9 cellular contexts compared by ENCODE assay signal in the genomic region with DNA sequence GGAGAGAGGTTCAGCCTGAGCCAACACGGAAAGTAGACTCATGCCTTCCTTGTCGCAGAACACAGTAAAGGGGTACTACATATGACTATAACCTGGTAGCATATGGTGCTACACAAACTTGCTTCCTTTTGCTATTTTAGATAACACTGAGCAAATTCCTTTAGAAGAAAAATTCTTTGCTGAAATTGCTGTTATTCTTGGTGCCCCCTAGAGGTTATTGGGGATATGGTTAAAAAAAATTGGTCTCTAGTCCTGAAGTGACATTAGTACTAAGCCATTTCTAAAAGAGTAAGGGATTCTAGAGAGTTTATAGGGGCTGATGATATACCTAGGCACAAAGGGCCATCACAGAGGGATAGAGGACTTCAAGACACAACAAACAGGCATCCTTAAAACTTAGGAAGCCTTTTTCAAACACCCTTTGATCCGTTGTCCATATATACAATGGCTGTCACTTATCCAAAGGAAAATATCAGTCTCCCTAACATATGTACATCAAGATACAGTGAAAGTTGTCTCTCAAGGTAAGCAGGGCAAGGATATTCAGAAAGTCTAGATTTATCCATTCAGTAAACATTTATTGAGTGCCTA. TPM values are rescaled to one million over a fixed set of nuclear protein-coding genes. Genes with fewer than 3 reads are reported as not detected.
DNase-seq lines count a peak whose midpoint lies in the region; ATAC-seq, FAIRE-seq and TF ChIP-seq lines count a peak whose summit lies in the region.
"Had no signal": no experiment of that assay in that cellular context is flagged by ENCODE, and none has a peak within 500 bp of the region (broad histone marks: within the 10 kb centered on the region; RNA-seq: fewer than 3 reads in every experiment).

No MANE protein-coding gene starts in this region.

- CTCF ChIA-PET in H1 (lab: Charles Lee; ENCODE audit: partially characterized antibody) = interaction anchor here (0.8 to 4.9 kb wide), 19 partner anchors 8 to 174 kb away, joined by 3 to 37 read pairs (median 5); a partner anchor contains a TSS
- CTCF ChIA-PET in CD4-positive, alpha-beta memory T cell (lab: Charles Lee; ENCODE audit: partially characterized antibody) = no interaction called here

- H3K18ac ChIP-seq in H1 (ENCODE audit: extremely low read depth, low read length) = no peak overlapping the region

- DNase-seq in SIG-M5 treated with dmso at 0.1 percent for 504 hours (lab: John Stamatoyannopoulos, UW; ENCODE audit: unreplicated experiment) (peak; percentile 32), SIG-M5 (lab: John Stamatoyannopoulos, UW) (no peak), H1 (ENCODE audit: low read depth in 1 of 2, low spot score in 2 of 2) (no peak), tibial artery (no peak), pons (ENCODE audit: low spot score) (no peak)
- no peak for DNase-seq in activated T-cell treated with anti-CD3 and anti-CD28 coated beads, Interleukin-2, amount 50 U/mL, for 4 hours
- no peak for DNase-seq in CD4-positive, alpha-beta memory T cell

- no peak overlapping the region for H4K8ac ChIP-seq in H1 (ENCODE audit: extremely low read depth, insufficient read depth, low read length)

- H3K23me2 ChIP-seq in H1 (ENCODE audit: low read depth, low read length) = no peaks in the 10 kb centered on the region; the same call in 1 of the 2 replicates

- no peak for TF ChIP-seq POLR2A in H1 (IDR thresholded peaks at IDR 0.05; ENCODE audit: control extremely low read depth in 1 of 2, low read depth in 2 of 2, low read length in 2 of 2)

- H3K56ac ChIP-seq in H1 (replicated peaks; ENCODE audit: insufficient read length, low read depth, low read length) = no peak overlapping the region

- peak in 1 of 2 experiments; percentile 14; a peak in 1 of 4 replicates for TF ChIP-seq RAD21 in H1 (IDR thresholded peaks at IDR 0.05 in 1 of 2, conservative IDR thresholded peaks at IDR 0.05 in 1 of 2; ENCODE audit: low read depth in 2 of 2, low read length in 2 of 2)

- H3K23ac ChIP-seq in H1 (ENCODE audit: insufficient read length) = no peak overlapping the region

- no peak for TF ChIP-seq EP300 in H1 (IDR thresholded peaks at IDR 0.05; ENCODE audit: borderline replicate concordance in 1 of 2, low read depth in 2 of 2, low read length in 2 of 2)

- no peak overlapping the region for H3K27ac ChIP-seq in KMS-11
- no peak overlapping the region for H3K27ac ChIP-seq in H1 (ENCODE audit: low read depth, low read length)
- no peak overlapping the region for H3K27ac ChIP-seq in tibial artery
- no peak overlapping the region for H3K27ac ChIP-seq in CD4-positive, alpha-beta memory T cell (ENCODE audit: low read depth, low read length)

- H3K79me2 ChIP-seq in KMS-11 (ENCODE audit: insufficient read depth, low read depth) (no peaks in the 10 kb centered on the region), H1 (ENCODE audit: control insufficient read depth in 1 of 2, insufficient read depth in 2 of 2, low read length in 2 of 2) (no peaks in the 10 kb centered on the region)

- H3K14ac ChIP-seq in H1 (ENCODE audit: insufficient read length) = no peak overlapping the region

- no peak overlapping the region for H3K27ac Mint-ChIP-seq in CD4-positive, alpha-beta memory T cell

- H2BK15ac ChIP-seq in H1 (ENCODE audit: low read length) = 0 out of 2 replicates have a peak overlapping the region, but pooled peaks have one; percentile 31

- no peaks in the 10 kb centered on the region for H3K36me3 Mint-ChIP-seq in activated T-cell treated with anti-CD3 and anti-CD28 coated beads, Interleukin-2, amount 50 U/mL, for 4 hours (ENCODE audit: insufficient read depth)
- no peaks in the 10 kb centered on the region for H3K36me3 Mint-ChIP-seq in CD4-positive, alpha-beta memory T cell

- no peak overlapping the region for H3K4me3 ChIP-seq in KMS-11 (IDR thresholded peaks at IDR 0.05; ENCODE audit: insufficient read depth, low read depth, low read length)
- no peak overlapping the region for H3K4me3 ChIP-seq in H1 (ENCODE audit: extremely low read depth in 1 of 4, insufficient read depth in 2 of 4, low read depth in 3 of 4, low read length in 4 of 4)
- H3K4me3 ChIP-seq in tibial artery = no peak overlapping the region
- no peak overlapping the region for H3K4me3 ChIP-seq in CD4-positive, alpha-beta memory T cell (ENCODE audit: low read length in 2 of 2)

- H3K27me3 ChIP-seq in KMS-11 (ENCODE audit: insufficient read depth, low read depth) (no peaks in the 10 kb centered on the region), H1 (replicated peaks in 1 of 4; ENCODE audit: control insufficient read depth in 3 of 4, extremely low read depth in 1 of 4, insufficient read depth in 3 of 4, low read length in 3 of 4) (no peaks in the 10 kb centered on the region), tibial artery (no peaks in the 10 kb centered on the region)
- no peaks in the 10 kb centered on the region for H3K27me3 ChIP-seq in CD4-positive, alpha-beta memory T cell (ENCODE audit: insufficient read depth, low read length)

- H2AK5ac ChIP-seq in H1 (ENCODE audit: low read depth, low read length) = no peak overlapping the region

- no peaks in the 10 kb centered on the region for H3K4me1 Mint-ChIP-seq in activated T-cell treated with anti-CD3 and anti-CD28 coated beads, Interleukin-2, amount 50 U/mL, for 4 hours (ENCODE audit: low read depth)
- H3K4me1 Mint-ChIP-seq in CD4-positive, alpha-beta memory T cell = no peaks in the 10 kb centered on the region

- H2BK20ac ChIP-seq in H1 (ENCODE audit: low read length) = no peak overlapping the region

- H3K4me1 ChIP-seq in KMS-11 (ENCODE audit: low read depth, poor library complexity, severe bottlenecking) (no peaks in the 10 kb centered on the region), H1 (replicated peaks in 1 of 4; ENCODE audit: control insufficient read depth in 3 of 4, insufficient read depth in 4 of 4, low read length in 3 of 4) (no peaks in the 10 kb centered on the region), tibial artery (no peaks in the 10 kb centered on the region)
- H3K4me1 ChIP-seq in CD4-positive, alpha-beta memory T cell (ENCODE audit: insufficient read depth, low read length) = no peaks in the 10 kb centered on the region

- WGBS in H1 (ENCODE audit: extremely low coverage in 1 of 2, insufficient coverage in 1 of 2, insufficient read length in 1 of 2, insufficient replicate concordance in 2 of 2, low coverage in 1 of 2, low lambda C conversion rate in 2 of 2, missing lambda C conversion rate in 1 of 2), 2 experiments = 74% methylated on average over 3 of the region's 3 CpGs; no CpG with 5 or more reads in 1 of the 2 experiments

- H3K4me3 Mint-ChIP-seq in activated T-cell treated with anti-CD3 and anti-CD28 coated beads, Interleukin-2, amount 50 U/mL, for 4 hours = no peak overlapping the region
- no peak overlapping the region for H3K4me3 Mint-ChIP-seq in CD4-positive, alpha-beta memory T cell

- no peaks in the 10 kb centered on the region for H4K20me1 ChIP-seq in KMS-11 (ENCODE audit: insufficient read depth)
- no peaks in the 10 kb centered on the region for H4K20me1 ChIP-seq in H1 (replicated peaks in 1 of 2; ENCODE audit: control insufficient read depth in 1 of 2, insufficient read depth in 2 of 2, low read length in 2 of 2)

- intact Hi-C loops in tibial artery (cut with DNase I; ENCODE audit: low total_unique reads) = no loop called here
- intact Hi-C loops in CD4-positive, alpha-beta memory T cell (cut with micrococcal nuclease) = no loop called here

- POLR2A ChIA-PET in H1 (lab: Charles Lee; ENCODE audit: partially characterized antibody) = no interaction called here
- POLR2A ChIA-PET in CD4-positive, alpha-beta memory T cell (lab: Charles Lee; ENCODE audit: partially characterized antibody) = no interaction called here

- H3K4ac ChIP-seq in H1 (replicated peaks; ENCODE audit: insufficient read length, low read depth, low read length) = no peak overlapping the region

- TF ChIP-seq CTCF in KMS-11 (conservative IDR thresholded peaks at IDR 0.05; ENCODE audit: low read depth, low read length) = peak; percentile 66
- peak in 1 of 3 experiments; percentile 53; a peak in 2 of 4 replicates for TF ChIP-seq CTCF in H1 (IDR thresholded peaks at IDR 0.05; ENCODE audit: control extremely low read depth in 1 of 3, insufficient read depth in 1 of 3, low read depth in 1 of 3, low read length in 3 of 3)
- TF ChIP-seq CTCF in tibial artery (IDR thresholded peaks at IDR 0.05) = peak; percentile 44 to 51

- H3K27me3 Mint-ChIP-seq in activated T-cell treated with anti-CD3 and anti-CD28 coated beads, Interleukin-2, amount 50 U/mL, for 4 hours (ENCODE audit: low read depth) = peaks cover 1% of the 10 kb centered on the region
- H3K27me3 Mint-ChIP-seq in CD4-positive, alpha-beta memory T cell = no peaks in the 10 kb centered on the region

- H3K4me2 ChIP-seq in KMS-11 (no peak overlapping the region), H1 (ENCODE audit: insufficient read depth in 1 of 2, low read depth in 2 of 2, low read length in 2 of 2) (no peak overlapping the region)

- peak overlapping the region; percentile 65; the same call in 1 of the 2 replicates for H2BK12ac ChIP-seq in H1 (ENCODE audit: low read depth, low read length)

- H4K91ac ChIP-seq in H1 (replicated peaks; ENCODE audit: insufficient read length, low read length) = no peak overlapping the region

- H4K5ac ChIP-seq in H1 (ENCODE audit: insufficient read length, low read depth, low read length) = no peak overlapping the region

- FAIRE-seq in H1 (lab: Jason Lieb, UNC) = no peak

- H3K79me1 ChIP-seq in H1 (ENCODE audit: low read depth, low read length) = no peaks in the 10 kb centered on the region

- no peak overlapping the region for H2BK5ac ChIP-seq in H1 (ENCODE audit: low read depth, low read length)

- H3K36me3 ChIP-seq in KMS-11 (ENCODE audit: insufficient read depth) = no peaks in the 10 kb centered on the region
- H3K36me3 ChIP-seq in H1 (ENCODE audit: control insufficient read depth in 2 of 4, insufficient read depth in 4 of 4, low read length in 3 of 4) = no peaks in the 10 kb centered on the region
- no peaks in the 10 kb centered on the region for H3K36me3 ChIP-seq in tibial artery
- H3K36me3 ChIP-seq in CD4-positive, alpha-beta memory T cell (ENCODE audit: insufficient read depth, low read length) = no peaks in the 10 kb centered on the region

- H3K9me3 ChIP-seq in H1 (ENCODE audit: insufficient read depth in 2 of 2, low read depth in 1 of 2, low read length in 1 of 2) (no peaks in the 10 kb centered on the region), tibial artery (no peaks in the 10 kb centered on the region)
- no peaks in the 10 kb centered on the region for H3K9me3 ChIP-seq in CD4-positive, alpha-beta memory T cell (ENCODE audit: control insufficient read depth in 1 of 2, low read length in 2 of 2)

- H2AFZ ChIP-seq in KMS-11 (ENCODE audit: low read depth) (no peak overlapping the region), H1 (ENCODE audit: low read length) (no peak overlapping the region)

- no peak overlapping the region for H2BK120ac ChIP-seq in H1 (replicated peaks; ENCODE audit: low read depth, low read length)

- peaks cover 11% of the 10 kb centered on the region for H3K9me3 Mint-ChIP-seq in activated T-cell treated with anti-CD3 and anti-CD28 coated beads, Interleukin-2, amount 50 U/mL, for 4 hours
- H3K9me3 Mint-ChIP-seq in CD4-positive, alpha-beta memory T cell = peaks cover 0 to 5% (median 3%) of the 10 kb centered on the region in 8 donors

- H3K9ac ChIP-seq in KMS-11 (no peak overlapping the region), H1 (replicated peaks in 1 of 4; ENCODE audit: extremely low read depth in 1 of 4, low read depth in 3 of 4, low read length in 3 of 4) (no peak overlapping the region)

- ATAC-seq in activated T-cell treated with anti-CD3 and anti-CD28 coated beads, Interleukin-2, amount 50 U/mL, for 4 hours = no peak

RNA-seq across cellular contexts. Expression of a gene that starts 13.9 kb away (rescaled TPM):
- total RNA-seq in H1 (2021; fragmentation: NEBNext Ultra II Directional; extraction: Animal tissue kit (Norgen Biotek cat#: 25700)) = 1.2 TPM in 2 replicates
- 0.39 and 0.45 TPM in 2 replicates for polyA plus RNA-seq in H1 (2011; rRNA removed)
- 0.49 TPM for polyA plus RNA-seq in H1 (2011; cell fraction: cytosol; rRNA removed)
- 1.3 TPM for polyA plus RNA-seq in H1 (2011; cell fraction: nucleus; rRNA removed)
- 0.58 to 1.0 TPM (median 0.75 TPM) in 4 replicates for polyA plus RNA-seq in H1 (2012, experiment 1 of 2)
- polyA plus RNA-seq in H1 (2012, experiment 2 of 2) = 0.05 TPM
- 0.89 TPM for polyA plus RNA-seq in H1 (2013, experiment 1 of 2)
- polyA plus RNA-seq in H1 (2013, experiment 2 of 2) = 0.94 TPM
- 2.0 and 2.5 TPM in 2 replicates for polyA minus RNA-seq in H1 (2011; rRNA and poly(A)+ RNA removed)
- 1.0 TPM for polyA minus RNA-seq in H1 (2011; cell fraction: cytosol; rRNA and poly(A)+ RNA removed)
- polyA minus RNA-seq in H1 (2011; cell fraction: nucleus; rRNA and poly(A)+ RNA removed) = 3.1 TPM
- not detected for total RNA-seq in activated T-cell treated with anti-CD3 and anti-CD28 coated beads, Interleukin-2, amount 50 U/mL, for 4 hours
- total RNA-seq in CD4-positive, alpha-beta memory T cell = not detected
- polyA plus RNA-seq in CD4-positive, alpha-beta memory T cell = not detected
- total RNA-seq: T-helper 2 cell treated with Interferon-gamma antibody and Interleukin-4, amounts not matched to agents 100 ng/mL and 5 ng/mL, for 36 hours had no signal

RNA-seq across cellular contexts. Expression of a gene that starts 22.8 kb away (rescaled TPM):
- 21.9 and 25.1 TPM in 2 replicates for total RNA-seq in H1 (2021; fragmentation: NEBNext Ultra II Directional; extraction: Animal tissue kit (Norgen Biotek cat#: 25700))
- polyA plus RNA-seq in H1 (2011; rRNA removed) = 5.9 and 6.0 TPM in 2 replicates
- polyA plus RNA-seq in H1 (2011; cell fraction: cytosol; rRNA removed) = 10.1 TPM
- 31.8 TPM for polyA plus RNA-seq in H1 (2011; cell fraction: nucleus; rRNA removed)
- 7.6 to 11.5 TPM (median 8.7 TPM) in 4 replicates for polyA plus RNA-seq in H1 (2012, experiment 1 of 2)
- 2.2 TPM for polyA plus RNA-seq in H1 (2012, experiment 2 of 2)
- 29.1 TPM for polyA plus RNA-seq in H1 (2013, experiment 1 of 2)
- polyA plus RNA-seq in H1 (2013, experiment 2 of 2) = 28.5 TPM
- polyA minus RNA-seq in H1 (2011; rRNA and poly(A)+ RNA removed) = 19.4 and 26.4 TPM in 2 replicates
- polyA minus RNA-seq in H1 (2011; cell fraction: cytosol; rRNA and poly(A)+ RNA removed) = 14.2 TPM
- 163 TPM for polyA minus RNA-seq in H1 (2011; cell fraction: nucleus; rRNA and poly(A)+ RNA removed)
- under 1 TPM; 0.08 to 0.46 (median 0.08) TPM for total RNA-seq in activated T-cell treated with anti-CD3 and anti-CD28 coated beads, Interleukin-2, amount 50 U/mL, for 4 hours
- total RNA-seq in CD4-positive, alpha-beta memory T cell = not detected
- polyA plus RNA-seq in CD4-positive, alpha-beta memory T cell = not detected

Comparison
In these comparisons a context has a peak if more than half of its experiments do, and no peak if none do; other contexts are left out.
1. RNA of a gene that starts 22.8 kb away (total RNA-seq): 21.9 to 25.1 TPM in H1; not detected in CD4-positive, alpha-beta memory T cell and 0.08 to 0.46 TPM in activated T-cell treated with anti-CD3 and anti-CD28 coated beads, Interleukin-2, amount 50 U/mL, for 4 hours; every median in the first group is over 10 times any median in the second.